8 cellular contexts compared by ENCODE assay signal in genomic region chr3:141454906-141455602, GRCh38. TPM values are rescaled to one million over a fixed set of nuclear protein-coding genes. Genes with fewer than 3 reads are reported as not detected.
A peak's percentile ranks its signal among the peaks of the same experiment; 100 is the strongest.
DNase-seq lines count a peak whose midpoint lies in the region; ATAC-seq and TF ChIP-seq lines count a peak whose summit lies in the region.

No MANE protein-coding gene starts in this region.

- no peaks in the 10 kb centered on the region for H3K9me3 ChIP-seq in fibroblast of lung (ENCODE audit: control insufficient read depth, insufficient read depth, low read depth, low read length)
- H3K9me3 ChIP-seq in neural cell (ENCODE audit: low read length): no peaks in the 10 kb centered on the region

- H4K20me1 ChIP-seq in fibroblast of lung (ENCODE audit: control insufficient read depth, extremely low read depth, insufficient read depth, low read length) (no peaks in the 10 kb centered on the region), neural cell (ENCODE audit: insufficient read depth) (no peaks in the 10 kb centered on the region)

- ATAC-seq in HG03108 (IDR thresholded peaks at IDR 0.05; ENCODE audit: unreplicated experiment): peak; percentile 41
- no peak for ATAC-seq in GM18511 (IDR thresholded peaks at IDR 0.05; ENCODE audit: unreplicated experiment)

- no peaks in the 10 kb centered on the region for H3K9me2 ChIP-seq in neural cell (ENCODE audit: insufficient read depth, low read length)

- H3K36me3 ChIP-seq in fibroblast of lung (ENCODE audit: control insufficient read depth, insufficient read depth, low read length) (no peaks in the 10 kb centered on the region), neural cell (ENCODE audit: insufficient read depth, low read length) (no peaks in the 10 kb centered on the region)

- H3K27ac ChIP-seq in fibroblast of lung (ENCODE audit: insufficient read depth, low read length): peak overlapping the region; percentile 86
- no peak overlapping the region for H3K27ac ChIP-seq in neural cell (ENCODE audit: low read length)

- H2AFZ ChIP-seq in fibroblast of lung (ENCODE audit: low read length) (no peak overlapping the region), neural cell (ENCODE audit: low read depth, low read length) (no peak overlapping the region)

- in situ Hi-C loops in ACHN (cut with HindIII; ENCODE audit: low pct_ligation_motif_present, low pct_unique_long_range_greater_than_20kb, low sequenced_read_pairs): no loop called here

- H3K4me1 ChIP-seq in fibroblast of lung (ENCODE audit: control insufficient read depth, extremely low read depth, insufficient read depth, low read length): peaks cover 25% of the 10 kb centered on the region

- peak; percentile 29 for TF ChIP-seq RAD21 in neural cell (conservative IDR thresholded peaks at IDR 0.05)

- CTCF ChIA-PET in GM10248 (lab: Yijun Ruan, JAX): interaction anchor here (0.6 to 12.5 kb wide), 61 partner anchors 10 to 437 kb away, joined by 3 to 398 read pairs (median 4); partner anchors contain the start of genes PXYLP1, RASA2 and RNF7

- H3F3A ChIP-seq in neural cell (ENCODE audit: insufficient read depth, low read length, poor library complexity, severe bottlenecking): no peaks in the 10 kb centered on the region

- H3K9ac ChIP-seq in fibroblast of lung (ENCODE audit: insufficient read depth, low read length) (peak overlapping the region; percentile 58), neural cell (ENCODE audit: low read length) (no peak overlapping the region)

- peak; percentile 73 for TF ChIP-seq CTCF in GM10248 (IDR thresholded peaks at IDR 0.05; ENCODE audit: control extremely low read depth, extremely low read depth, low read depth, missing control alignments)
- TF ChIP-seq CTCF in WI38 (IDR thresholded peaks at IDR 0.05; ENCODE audit: low read depth, low read length): peak; percentile 54; the same call in 1 of the 2 replicates
- TF ChIP-seq CTCF in fibroblast of lung (conservative IDR thresholded peaks at IDR 0.05 in 1 of 2, IDR thresholded peaks at IDR 0.05 in 1 of 2; ENCODE audit: low read depth in 1 of 2, low read length in 2 of 2): peak; percentile 66 to 70
- TF ChIP-seq CTCF in neural cell (IDR thresholded peaks at IDR 0.05; ENCODE audit: poor library complexity, severe bottlenecking): peak; percentile 40

- H3K4me2 ChIP-seq in fibroblast of lung (ENCODE audit: extremely low read depth, insufficient read depth, low read length): peak overlapping the region; percentile 36
- no peak overlapping the region for H3K4me2 ChIP-seq in neural cell (ENCODE audit: low read length)

- no peaks in the 10 kb centered on the region for H3K27me3 ChIP-seq in fibroblast of lung (ENCODE audit: control insufficient read depth, insufficient read depth, low read length)
- no peaks in the 10 kb centered on the region for H3K27me3 ChIP-seq in neural cell (ENCODE audit: insufficient read depth, low read depth, low read length)

- H3K4me3 ChIP-seq in WI38 (ENCODE audit: low read depth, low read length): no peak overlapping the region
- H3K4me3 ChIP-seq in fibroblast of lung (replicated peaks in 1 of 4; ENCODE audit: control extremely low read depth in 1 of 4, insufficient read depth in 1 of 4, low read depth in 3 of 4, low read length in 4 of 4): peak overlapping the region in 1 of 4 experiments; percentile 21
- H3K4me3 ChIP-seq in neural cell (ENCODE audit: low read length): no peak overlapping the region

- POLR2A ChIA-PET in GM10248 (lab: Yijun Ruan, JAX): interaction anchor here (0.5 kb wide), 2 partner anchors 14 to 421 kb away, joined by 3 to 4 read pairs; no protein-coding TSS in a partner anchor

- no peak for TF ChIP-seq EP300 in neural cell (conservative IDR thresholded peaks at IDR 0.05; ENCODE audit: poor library complexity, severe bottlenecking)

- DNase-seq in ACHN: peak; percentile 74
- peak; percentile 83 for DNase-seq in GM10248 (ENCODE audit: extremely low spot score)
- DNase-seq in NCI-H2196 treated with DMSO at 0.1 percent for 48 hours (lab: John Stamatoyannopoulos, UW; ENCODE audit: unreplicated experiment): peak; percentile 78
- peak; percentile 83 to 86 for DNase-seq in fibroblast of lung (ENCODE audit: low read depth in 2 of 2)

- H3K79me2 ChIP-seq in fibroblast of lung (ENCODE audit: control insufficient read depth, insufficient read depth, low read length) (no peaks in the 10 kb centered on the region), neural cell (replicated peaks; ENCODE audit: insufficient read depth, low read length) (no peaks in the 10 kb centered on the region)

TF ChIP-seq in neural cell, 6 proteins besides CTCF, POLR2A, EP300 and RAD21:
- TF ChIP-seq SMC3 (conservative IDR thresholded peaks at IDR 0.05; ENCODE audit: poor library complexity) (peak; percentile 38), MXI1 (conservative IDR thresholded peaks at IDR 0.05; ENCODE audit: poor library complexity, severe bottlenecking) (no peak)

RNA-seq across cellular contexts. Expression of gene RASA2, which starts 31.8 kb away (rescaled TPM):
- 10.0 and 11.4 TPM in 2 replicates for total RNA-seq in fibroblast of lung
- polyA plus RNA-seq in fibroblast of lung (8.4 and 10.0 TPM in 2 replicates), neural cell (37.4 and 37.5 TPM in 2 replicates)
- polyA plus RNA-seq in fibroblast of lung (2012): 3.9 and 4.7 TPM in 2 replicates
- polyA minus RNA-seq in fibroblast of lung (ENCODE audit: low replicate concordance) (0.51 and 1.2 TPM in 2 replicates), neural cell (34.3 and 40.7 TPM in 2 replicates)
